In the genomic region with DNA sequence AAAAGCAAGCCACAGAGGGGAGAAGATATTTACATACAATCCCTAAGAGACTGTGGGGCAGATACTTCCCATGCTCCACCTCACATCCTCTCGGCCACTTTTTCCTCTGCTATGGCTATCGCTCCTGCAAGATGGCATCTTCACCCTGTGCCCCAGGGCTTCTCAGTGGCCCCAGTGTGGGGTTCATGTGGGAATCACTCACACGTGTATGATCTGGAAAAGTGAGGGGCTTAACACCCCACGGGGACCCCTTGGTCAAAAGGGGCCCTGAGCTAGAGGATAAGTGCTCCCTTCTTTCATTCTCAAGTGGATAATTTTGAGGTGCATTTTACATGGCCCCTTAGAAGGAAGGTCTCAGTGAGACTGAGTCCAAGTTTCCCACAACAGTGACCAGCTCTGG, we compare ENCODE assay signal across 18 cellular contexts. TPM values are rescaled to one million over a fixed set of nuclear protein-coding genes. Genes with fewer than 3 reads are reported as not detected.
DNase-seq lines count a peak whose midpoint lies in the region; ATAC-seq and TF ChIP-seq lines count a peak whose summit lies in the region.
"Had no signal": no experiment of that assay in that cellular context is flagged by ENCODE, and none has a peak within 500 bp of the region (broad histone marks: within the 10 kb centered on the region; RNA-seq: fewer than 3 reads in every experiment).

No MANE protein-coding gene starts in this region.

- no peaks in the 10 kb centered on the region for H3K36me3 Mint-ChIP-seq in nephron progenitor cell (ENCODE audit: low read depth)
- H3K36me3 Mint-ChIP-seq in stimulated activated memory B cell treated with anti-CD40 and anti-IgM and Interleukin-4, amounts not matched to agents 10 μg/mL and 1 μg/mL and 100 μg/mL, for 72 hours = no peaks in the 10 kb centered on the region
- H3K36me3 Mint-ChIP-seq: CD4-positive, CD25-positive, alpha-beta regulatory T cell; CD8-positive, alpha-beta T cell had no signal

- no peak overlapping the region for H3K18ac ChIP-seq in IMR-90 (ENCODE audit: low read depth, low read length)

- H3K4me2 ChIP-seq in IMR-90 (ENCODE audit: low read depth, low read length) = no peak overlapping the region
- H3K4me2 ChIP-seq: BLaER1, GM23338 had no signal

- H3K4me3 Mint-ChIP-seq in nephron progenitor cell = no peak overlapping the region
- no peak overlapping the region for H3K4me3 Mint-ChIP-seq in stimulated activated memory B cell treated with anti-CD40 and anti-IgM and Interleukin-4, amounts not matched to agents 10 μg/mL and 1 μg/mL and 100 μg/mL, for 72 hours
- H3K4me3 Mint-ChIP-seq: B cell; CD4-positive, CD25-positive, alpha-beta regulatory T cell; CD8-positive, alpha-beta T cell; GM23338; H9 had no signal

- H3K27me3 Mint-ChIP-seq in nephron progenitor cell (ENCODE audit: low read depth, poor library complexity) = peaks cover 7% of the 10 kb centered on the region
- peaks cover 9% of the 10 kb centered on the region for H3K27me3 Mint-ChIP-seq in stimulated activated memory B cell treated with anti-CD40 and anti-IgM and Interleukin-4, amounts not matched to agents 10 μg/mL and 1 μg/mL and 100 μg/mL, for 72 hours

- H3K4me1 ChIP-seq in IMR-90 (ENCODE audit: control insufficient read depth, insufficient read depth, low read length) = no peaks in the 10 kb centered on the region
- H3K4me1 ChIP-seq: BLaER1, Caco-2 had no signal

- H3K4ac ChIP-seq in IMR-90 (ENCODE audit: low read depth, low read length) = no peak overlapping the region

- no peak overlapping the region for H4K5ac ChIP-seq in IMR-90 (ENCODE audit: low read depth, low read length)

- TF ChIP-seq CTCF in GM10266 (IDR thresholded peaks at IDR 0.05; ENCODE audit: control insufficient read depth, insufficient read depth, low read depth, missing control alignments) (no peak), IMR-90 (conservative IDR thresholded peaks at IDR 0.05; ENCODE audit: low read depth, low read length) (no peak), nephron progenitor cell (IDR thresholded peaks at IDR 0.05) (no peak), RWPE1 (conservative IDR thresholded peaks at IDR 0.05; ENCODE audit: low read depth) (no peak)

- H2BK5ac ChIP-seq in IMR-90 (ENCODE audit: low read depth, low read length, poor library complexity, severe bottlenecking) = no peak overlapping the region

- peaks cover 30% of the 10 kb centered on the region for H3K27me3 ChIP-seq in IMR-90 (ENCODE audit: control insufficient read depth, insufficient read depth, low read length)
- H3K27me3 ChIP-seq: BLaER1 had no signal

- H3K4me3 ChIP-seq in IMR-90 (ENCODE audit: insufficient read depth, low read depth, low read length) = no peak overlapping the region
- H3K4me3 ChIP-seq: BLaER1, GM12878, GM23338 had no signal

- H4K91ac ChIP-seq in IMR-90 (ENCODE audit: insufficient read depth, low read depth, low read length) = no peak overlapping the region

- H3K4me1 Mint-ChIP-seq in nephron progenitor cell = peaks cover 8% of the 10 kb centered on the region
- H3K4me1 Mint-ChIP-seq in stimulated activated memory B cell treated with anti-CD40 and anti-IgM and Interleukin-4, amounts not matched to agents 10 μg/mL and 1 μg/mL and 100 μg/mL, for 72 hours = no peaks in the 10 kb centered on the region
- H3K4me1 Mint-ChIP-seq: B cell; CD4-positive, CD25-positive, alpha-beta regulatory T cell; GM23338 had no signal

- no CpG with 5 or more reads among the region's 4 CpGs for WGBS in IMR-90 (ENCODE audit: extremely low coverage in 2 of 2, insufficient read length in 1 of 2), 2 experiments

- H2BK20ac ChIP-seq in IMR-90 (ENCODE audit: low read depth, low read length) = no peak overlapping the region

- TF ChIP-seq POLR2A in IMR-90 (IDR thresholded peaks at IDR 0.05; ENCODE audit: low read depth, low read length) = no peak

- dilution Hi-C loops in IMR-90 (cut with HindIII; ENCODE audit: low sequenced_read_pairs, unreplicated experiment) = no loop called here

- in situ Hi-C loops in IMR-90 (cut with MboI; ENCODE audit: low sequenced_read_pairs) = no loop called here

- DNase-seq in GM10266 (ENCODE audit: extremely low spot score) (peak; percentile 1), IMR-90 (no peak), nephron progenitor cell (no peak), RWPE1 (ENCODE audit: low spot score) (no peak)
- DNase-seq: Caco-2; CD4-positive, CD25-positive, alpha-beta regulatory T cell; CD8-positive, alpha-beta T cell; DMS153; DND-41; H9 had no signal

- no peaks in the 10 kb centered on the region for H4K20me1 ChIP-seq in IMR-90 (ENCODE audit: insufficient read depth, low read length)
- H4K20me1 ChIP-seq: BLaER1 had no signal

- no peak for TF ChIP-seq RAD21 in IMR-90 (IDR thresholded peaks at IDR 0.05; ENCODE audit: low read length)

- CTCF ChIA-PET in IMR-90 (lab: Yijun Ruan, JAX) = no interaction called here
- CTCF ChIA-PET in RWPE1 (lab: Yijun Ruan, JAX) = no interaction called here

- H2AFZ ChIP-seq in IMR-90 (replicated peaks; ENCODE audit: low read length, poor library complexity) = no peak overlapping the region
- H2AFZ ChIP-seq: GM23338 had no signal

- H2AK5ac ChIP-seq in IMR-90 (ENCODE audit: low read depth, low read length) = no peak overlapping the region

- ATAC-seq in IMR-90 (ENCODE audit: low read depth) = no peak
- ATAC-seq in stimulated activated memory B cell treated with anti-CD40 and anti-IgM and Interleukin-4, amounts not matched to agents 10 μg/mL and 1 μg/mL and 100 μg/mL, for 72 hours = no peak
- ATAC-seq in GM19395 (IDR thresholded peaks at IDR 0.05; ENCODE audit: unreplicated experiment) = no peak
- ATAC-seq: CD8-positive, alpha-beta T cell; GM12878; GM23338; HCT116 had no signal

- no peaks in the 10 kb centered on the region for H3K9me3 ChIP-seq in IMR-90 (ENCODE audit: control insufficient read depth, insufficient read depth, low read length)
- H3K9me3 ChIP-seq: BLaER1, Caco-2 had no signal

- intact Hi-C loops in IMR-90 (cut with micrococcal nuclease) = no loop called here

- no peak overlapping the region for H3K23ac ChIP-seq in IMR-90 (ENCODE audit: low read depth, low read length)

- H3K9ac ChIP-seq in IMR-90 (ENCODE audit: low read depth, low read length) = no peak overlapping the region
- H3K9ac ChIP-seq: BLaER1 had no signal

- no peak overlapping the region for H3K14ac ChIP-seq in IMR-90 (replicated peaks; ENCODE audit: low read depth, low read length)

- no TSS peak for BruUV-seq in IMR-90 (replicated peaks; lab: Mats Ljungman, UMichigan)

- no peak overlapping the region for H2BK15ac ChIP-seq in IMR-90 (ENCODE audit: low read depth, low read length)

- POLR2A ChIA-PET in IMR-90 (lab: Charles Lee; ENCODE audit: unreplicated experiment) (no interaction called here), RWPE1 (lab: Yijun Ruan, JAX; ENCODE audit: low non-redundant PET) (interaction anchor here (0.5 kb wide), 1 partner anchor 448 kb away, joined by 4 read pairs; no protein-coding TSS in a partner anchor)

- no peaks in the 10 kb centered on the region for H3K79me1 ChIP-seq in IMR-90 (ENCODE audit: low read depth in 1 of 2, low read length in 2 of 2)

- H3K27ac ChIP-seq in IMR-90 (ENCODE audit: insufficient read depth, low read length) (no peak overlapping the region), RWPE1 (no peak overlapping the region)
- H3K27ac ChIP-seq: BLaER1, C4-2B had no signal

- no peaks in the 10 kb centered on the region for H3K9me3 Mint-ChIP-seq in nephron progenitor cell
- no peaks in the 10 kb centered on the region for H3K9me3 Mint-ChIP-seq in stimulated activated memory B cell treated with anti-CD40 and anti-IgM and Interleukin-4, amounts not matched to agents 10 μg/mL and 1 μg/mL and 100 μg/mL, for 72 hours
- H3K9me3 Mint-ChIP-seq: CD8-positive, alpha-beta T cell; GM23338; H9 had no signal

- no peak overlapping the region for H3K56ac ChIP-seq in IMR-90 (ENCODE audit: extremely low read depth, insufficient read depth, low read length)

- H4K8ac ChIP-seq in IMR-90 (ENCODE audit: low read depth in 2 of 2, low read length in 2 of 2) = no peak overlapping the region

- H2BK120ac ChIP-seq in IMR-90 (ENCODE audit: low read depth, low read length) = no peak overlapping the region

- no peaks in the 10 kb centered on the region for H3K9me1 ChIP-seq in IMR-90 (ENCODE audit: insufficient read depth, low read length)

- H3K36me3 ChIP-seq in IMR-90 (ENCODE audit: control insufficient read depth, insufficient read depth, low read length) = no peaks in the 10 kb centered on the region
- H3K36me3 ChIP-seq: BLaER1 had no signal

- H2AK9ac ChIP-seq in IMR-90 (replicated peaks; ENCODE audit: low read depth, low read length, poor library complexity) = peak overlapping the region; percentile 48

- H3K27ac Mint-ChIP-seq in nephron progenitor cell = peak overlapping the region; percentile 32
- no peak overlapping the region for H3K27ac Mint-ChIP-seq in stimulated activated memory B cell treated with anti-CD40 and anti-IgM and Interleukin-4, amounts not matched to agents 10 μg/mL and 1 μg/mL and 100 μg/mL, for 72 hours
- H3K27ac Mint-ChIP-seq: B cell; CD4-positive, CD25-positive, alpha-beta regulatory T cell; CD8-positive, alpha-beta T cell; GM23338; H9 had no signal

TF ChIP-seq in IMR-90, 13 proteins besides CTCF, POLR2A, EP300 and RAD21 (continues in another document):
- TF ChIP-seq RCOR1 (IDR thresholded peaks at IDR 0.05; ENCODE audit: insufficient replicate concordance, low read length) = no peak
- no peak for TF ChIP-seq MXI1 (IDR thresholded peaks at IDR 0.05; ENCODE audit: borderline replicate concordance, low read depth, low read length)
- TF ChIP-seq, protein P1, sequence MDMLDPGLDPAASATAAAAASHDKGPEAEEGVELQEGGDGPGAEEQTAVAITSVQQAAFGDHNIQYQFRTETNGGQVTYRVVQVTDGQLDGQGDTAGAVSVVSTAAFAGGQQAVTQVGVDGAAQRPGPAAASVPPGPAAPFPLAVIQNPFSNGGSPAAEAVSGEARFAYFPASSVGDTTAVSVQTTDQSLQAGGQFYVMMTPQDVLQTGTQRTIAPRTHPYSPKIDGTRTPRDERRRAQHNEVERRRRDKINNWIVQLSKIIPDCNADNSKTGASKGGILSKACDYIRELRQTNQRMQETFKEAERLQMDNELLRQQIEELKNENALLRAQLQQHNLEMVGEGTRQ (IDR thresholded peaks at IDR 0.05; ENCODE audit: low read depth, low read length) = no peak
- TF ChIP-seq SMC3 (IDR thresholded peaks at IDR 0.05; ENCODE audit: low read depth, low read length) = no peak
- no peak for TF ChIP-seq MAZ (IDR thresholded peaks at IDR 0.05; ENCODE audit: borderline replicate concordance, low read depth, low read length)
- no peak for TF ChIP-seq RFX5 (IDR thresholded peaks at IDR 0.05; ENCODE audit: low read depth, low read length)
- TF ChIP-seq NFE2L2 (IDR thresholded peaks at IDR 0.05; ENCODE audit: low read depth, low read length) = no peak
- TF ChIP-seq FOS (IDR thresholded peaks at IDR 0.05; ENCODE audit: low read depth, low read length) = no peak

RNA-seq across cellular contexts. Expression of a gene that starts 28.7 kb away (rescaled TPM):
- 53.8 and 238 TPM in 2 replicates for total RNA-seq in IMR-90 (2012; rRNA removed)
- 67.8 and 77.2 TPM in 2 replicates for polyA plus RNA-seq in IMR-90 (2012; rRNA removed)
- polyA plus RNA-seq in IMR-90 (2012; cell fraction: cytosol; rRNA removed) = 27.7 and 30.2 TPM in 2 replicates
- polyA plus RNA-seq in IMR-90 (2012; cell fraction: nucleus; rRNA removed; ENCODE audit: low replicate concordance) = 10.2 and 52.0 TPM in 2 replicates
